Comparison of ENCODE assay signal across 1 cellular context in the genomic region with DNA sequence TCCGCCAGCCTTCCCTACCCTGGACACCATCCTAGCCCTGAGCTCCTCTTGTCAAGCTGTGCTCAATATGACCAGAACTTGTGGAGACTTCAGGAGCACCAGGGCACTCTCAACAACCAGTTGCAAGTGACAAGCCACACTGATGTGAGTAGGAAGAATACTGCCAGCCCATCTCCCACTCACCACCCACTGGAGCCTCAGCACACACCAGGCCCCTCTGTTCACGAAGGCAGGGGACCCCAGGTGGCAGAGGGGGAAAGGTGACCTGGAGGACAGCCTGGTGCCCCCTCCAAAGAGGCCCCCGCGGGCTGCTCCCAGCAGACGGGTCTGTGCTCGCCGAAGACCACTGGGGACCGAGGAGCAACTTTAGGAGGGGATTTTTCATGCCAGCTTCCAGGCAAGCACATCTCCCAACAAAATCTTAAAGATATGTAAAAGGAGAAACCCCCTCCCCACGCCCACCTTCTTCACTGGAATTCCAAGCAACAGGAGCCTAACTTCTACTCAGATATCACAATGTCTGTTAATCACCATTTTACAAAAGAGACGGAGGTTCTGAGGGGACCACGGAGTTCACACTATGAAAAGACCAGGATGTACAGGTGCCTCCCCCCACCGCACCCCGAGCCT.
TF ChIP-seq lines count a peak whose summit lies in the region.

No MANE protein-coding gene starts in this region.

TF ChIP-seq in K562, 482 proteins besides CTCF, POLR2A, EP300 and RAD21 (continued from another document):
- TF ChIP-seq ZNF277 (CRISPR knock-in tag; IDR thresholded peaks at IDR 0.05; ENCODE audit: borderline replicate concordance), result no peak
- TF ChIP-seq NUFIP1 (IDR thresholded peaks at IDR 0.05; ENCODE audit: partially characterized antibody), result no peak
- no peak for TF ChIP-seq ZNF41 (CRISPR knock-in tag; conservative IDR thresholded peaks at IDR 0.05)
- TF ChIP-seq RFX7 (CRISPR knock-in tag; IDR thresholded peaks at IDR 0.05), result no peak
- TF ChIP-seq, protein P1, sequence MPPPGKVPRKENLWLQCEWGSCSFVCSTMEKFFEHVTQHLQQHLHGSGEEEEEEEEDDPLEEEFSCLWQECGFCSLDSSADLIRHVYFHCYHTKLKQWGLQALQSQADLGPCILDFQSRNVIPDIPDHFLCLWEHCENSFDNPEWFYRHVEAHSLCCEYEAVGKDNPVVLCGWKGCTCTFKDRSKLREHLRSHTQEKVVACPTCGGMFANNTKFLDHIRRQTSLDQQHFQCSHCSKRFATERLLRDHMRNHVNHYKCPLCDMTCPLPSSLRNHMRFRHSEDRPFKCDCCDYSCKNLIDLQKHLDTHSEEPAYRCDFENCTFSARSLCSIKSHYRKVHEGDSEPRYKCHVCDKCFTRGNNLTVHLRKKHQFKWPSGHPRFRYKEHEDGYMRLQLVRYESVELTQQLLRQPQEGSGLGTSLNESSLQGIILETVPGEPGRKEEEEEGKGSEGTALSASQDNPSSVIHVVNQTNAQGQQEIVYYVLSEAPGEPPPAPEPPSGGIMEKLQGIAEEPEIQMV (tag; conservative IDR thresholded peaks at IDR 0.05; ENCODE audit: low read depth), result no peak
- TF ChIP-seq, protein P2, sequence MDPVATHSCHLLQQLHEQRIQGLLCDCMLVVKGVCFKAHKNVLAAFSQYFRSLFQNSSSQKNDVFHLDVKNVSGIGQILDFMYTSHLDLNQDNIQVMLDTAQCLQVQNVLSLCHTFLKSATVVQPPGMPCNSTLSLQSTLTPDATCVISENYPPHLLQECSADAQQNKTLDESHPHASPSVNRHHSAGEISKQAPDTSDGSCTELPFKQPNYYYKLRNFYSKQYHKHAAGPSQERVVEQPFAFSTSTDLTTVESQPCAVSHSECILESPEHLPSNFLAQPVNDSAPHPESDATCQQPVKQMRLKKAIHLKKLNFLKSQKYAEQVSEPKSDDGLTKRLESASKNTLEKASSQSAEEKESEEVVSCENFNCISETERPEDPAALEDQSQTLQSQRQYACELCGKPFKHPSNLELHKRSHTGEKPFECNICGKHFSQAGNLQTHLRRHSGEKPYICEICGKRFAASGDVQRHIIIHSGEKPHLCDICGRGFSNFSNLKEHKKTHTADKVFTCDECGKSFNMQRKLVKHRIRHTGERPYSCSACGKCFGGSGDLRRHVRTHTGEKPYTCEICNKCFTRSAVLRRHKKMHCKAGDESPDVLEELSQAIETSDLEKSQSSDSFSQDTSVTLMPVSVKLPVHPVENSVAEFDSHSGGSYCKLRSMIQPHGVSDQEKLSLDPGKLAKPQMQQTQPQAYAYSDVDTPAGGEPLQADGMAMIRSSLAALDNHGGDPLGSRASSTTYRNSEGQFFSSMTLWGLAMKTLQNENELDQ (CRISPR knock-in tag; IDR thresholded peaks at IDR 0.05; ENCODE audit: borderline replicate concordance), result no peak
- no peak for TF ChIP-seq ARID3A (IDR thresholded peaks at IDR 0.05; ENCODE audit: borderline replicate concordance, low read depth, low read length)
- no peak for TF ChIP-seq FOXA1 (IDR thresholded peaks at IDR 0.05; ENCODE audit: borderline replicate concordance)
- no peak for TF ChIP-seq MYNN (IDR thresholded peaks at IDR 0.05)
- no peak for TF ChIP-seq MYNN (CRISPR knock-in tag; IDR thresholded peaks at IDR 0.05)
- TF ChIP-seq, protein P3, sequence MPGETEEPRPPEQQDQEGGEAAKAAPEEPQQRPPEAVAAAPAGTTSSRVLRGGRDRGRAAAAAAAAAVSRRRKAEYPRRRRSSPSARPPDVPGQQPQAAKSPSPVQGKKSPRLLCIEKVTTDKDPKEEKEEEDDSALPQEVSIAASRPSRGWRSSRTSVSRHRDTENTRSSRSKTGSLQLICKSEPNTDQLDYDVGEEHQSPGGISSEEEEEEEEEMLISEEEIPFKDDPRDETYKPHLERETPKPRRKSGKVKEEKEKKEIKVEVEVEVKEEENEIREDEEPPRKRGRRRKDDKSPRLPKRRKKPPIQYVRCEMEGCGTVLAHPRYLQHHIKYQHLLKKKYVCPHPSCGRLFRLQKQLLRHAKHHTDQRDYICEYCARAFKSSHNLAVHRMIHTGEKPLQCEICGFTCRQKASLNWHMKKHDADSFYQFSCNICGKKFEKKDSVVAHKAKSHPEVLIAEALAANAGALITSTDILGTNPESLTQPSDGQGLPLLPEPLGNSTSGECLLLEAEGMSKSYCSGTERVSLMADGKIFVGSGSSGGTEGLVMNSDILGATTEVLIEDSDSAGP (CRISPR knock-in tag; IDR thresholded peaks at IDR 0.05), result no peak
- TF ChIP-seq, protein P4, sequence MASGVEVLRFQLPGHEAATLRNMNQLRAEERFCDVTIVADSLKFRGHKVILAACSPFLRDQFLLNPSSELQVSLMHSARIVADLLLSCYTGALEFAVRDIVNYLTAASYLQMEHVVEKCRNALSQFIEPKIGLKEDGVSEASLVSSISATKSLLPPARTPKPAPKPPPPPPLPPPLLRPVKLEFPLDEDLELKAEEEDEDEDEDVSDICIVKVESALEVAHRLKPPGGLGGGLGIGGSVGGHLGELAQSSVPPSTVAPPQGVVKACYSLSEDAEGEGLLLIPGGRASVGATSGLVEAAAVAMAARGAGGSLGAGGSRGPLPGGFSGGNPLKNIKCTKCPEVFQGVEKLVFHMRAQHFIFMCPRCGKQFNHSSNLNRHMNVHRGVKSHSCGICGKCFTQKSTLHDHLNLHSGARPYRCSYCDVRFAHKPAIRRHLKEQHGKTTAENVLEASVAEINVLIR (CRISPR knock-in tag; IDR thresholded peaks at IDR 0.05), result no peak
- TF ChIP-seq ZNF184 (CRISPR knock-in tag; IDR thresholded peaks at IDR 0.05), result no peak
TF ChIP-seq in K562: peak in this region for 0.
